Comparison of ENCODE assay signal across 2 cellular contexts in genomic region chr19:19644054-19644388, GRCh38.
TF ChIP-seq lines count a peak whose summit lies in the region.

No MANE protein-coding gene starts in this region.

TF ChIP-seq in A549, 52 proteins besides CTCF, POLR2A, EP300 and RAD21:
- TF ChIP-seq NPAS2 (CRISPR knock-in tag; IDR thresholded peaks at IDR 0.05; ENCODE audit: borderline replicate concordance): no peak
- TF ChIP-seq, protein P1, sequence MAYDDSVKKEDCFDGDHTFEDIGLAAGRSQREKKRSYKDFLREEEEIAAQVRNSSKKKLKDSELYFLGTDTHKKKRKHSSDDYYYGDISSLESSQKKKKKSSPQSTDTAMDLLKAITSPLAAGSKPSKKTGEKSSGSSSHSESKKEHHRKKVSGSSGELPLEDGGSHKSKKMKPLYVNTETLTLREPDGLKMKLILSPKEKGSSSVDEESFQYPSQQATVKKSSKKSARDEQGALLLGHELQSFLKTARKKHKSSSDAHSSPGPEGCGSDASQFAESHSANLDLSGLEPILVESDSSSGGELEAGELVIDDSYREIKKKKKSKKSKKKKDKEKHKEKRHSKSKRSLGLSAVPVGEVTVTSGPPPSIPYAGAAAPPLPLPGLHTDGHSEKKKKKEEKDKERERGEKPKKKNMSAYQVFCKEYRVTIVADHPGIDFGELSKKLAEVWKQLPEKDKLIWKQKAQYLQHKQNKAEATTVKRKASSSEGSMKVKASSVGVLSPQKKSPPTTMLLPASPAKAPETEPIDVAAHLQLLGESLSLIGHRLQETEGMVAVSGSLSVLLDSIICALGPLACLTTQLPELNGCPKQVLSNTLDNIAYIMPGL (CRISPR knock-in tag; IDR thresholded peaks at IDR 0.05; ENCODE audit: borderline replicate concordance): no peak
TF ChIP-seq in A549: peak in this region for 0.

TF ChIP-seq in GM12878, 131 proteins besides CTCF, POLR2A, EP300 and RAD21:
- TF ChIP-seq ZZZ3 (IDR thresholded peaks at IDR 0.05; ENCODE audit: control insufficient read depth, insufficient read length, low read depth) (no peak), MYC (IDR thresholded peaks at IDR 0.05; ENCODE audit: insufficient read depth, insufficient read length, insufficient replicate concordance, low read length, severe bottlenecking) (no peak), RELA (IDR thresholded peaks at IDR 0.05; ENCODE audit: borderline replicate concordance, partially characterized antibody) (peak; percentile 0), ZBTB33 (IDR thresholded peaks at IDR 0.05) (no peak), WRNIP1 (IDR thresholded peaks at IDR 0.05; ENCODE audit: borderline replicate concordance, low read depth, low read length) (no peak), FOXK2 (IDR thresholded peaks at IDR 0.05) (no peak), HDGF (IDR thresholded peaks at IDR 0.05) (0 out of 2 replicates have a peak, but pooled peaks have one; percentile 3), ZBED1 (IDR thresholded peaks at IDR 0.05; ENCODE audit: borderline replicate concordance) (no peak), BACH1 (IDR thresholded peaks at IDR 0.05; ENCODE audit: borderline replicate concordance) (0 out of 2 replicates have a peak, but pooled peaks have one; percentile 32), BCL3 (IDR thresholded peaks at IDR 0.05; ENCODE audit: borderline replicate concordance, insufficient read depth, low read depth, low read length, poor library complexity, severe bottlenecking) (no peak)
- TF ChIP-seq, protein P2, sequence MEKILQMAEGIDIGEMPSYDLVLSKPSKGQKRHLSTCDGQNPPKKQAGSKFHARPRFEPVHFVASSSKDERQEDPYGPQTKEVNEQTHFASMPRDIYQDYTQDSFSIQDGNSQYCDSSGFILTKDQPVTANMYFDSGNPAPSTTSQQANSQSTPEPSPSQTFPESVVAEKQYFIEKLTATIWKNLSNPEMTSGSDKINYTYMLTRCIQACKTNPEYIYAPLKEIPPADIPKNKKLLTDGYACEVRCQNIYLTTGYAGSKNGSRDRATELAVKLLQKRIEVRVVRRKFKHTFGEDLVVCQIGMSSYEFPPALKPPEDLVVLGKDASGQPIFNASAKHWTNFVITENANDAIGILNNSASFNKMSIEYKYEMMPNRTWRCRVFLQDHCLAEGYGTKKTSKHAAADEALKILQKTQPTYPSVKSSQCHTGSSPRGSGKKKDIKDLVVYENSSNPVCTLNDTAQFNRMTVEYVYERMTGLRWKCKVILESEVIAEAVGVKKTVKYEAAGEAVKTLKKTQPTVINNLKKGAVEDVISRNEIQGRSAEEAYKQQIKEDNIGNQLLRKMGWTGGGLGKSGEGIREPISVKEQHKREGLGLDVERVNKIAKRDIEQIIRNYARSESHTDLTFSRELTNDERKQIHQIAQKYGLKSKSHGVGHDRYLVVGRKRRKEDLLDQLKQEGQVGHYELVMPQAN (conservative IDR thresholded peaks at IDR 0.05): no peak; the same call in 1 of the 2 replicates
